ENCODE assay signal across 1 cellular context in the genomic region with DNA sequence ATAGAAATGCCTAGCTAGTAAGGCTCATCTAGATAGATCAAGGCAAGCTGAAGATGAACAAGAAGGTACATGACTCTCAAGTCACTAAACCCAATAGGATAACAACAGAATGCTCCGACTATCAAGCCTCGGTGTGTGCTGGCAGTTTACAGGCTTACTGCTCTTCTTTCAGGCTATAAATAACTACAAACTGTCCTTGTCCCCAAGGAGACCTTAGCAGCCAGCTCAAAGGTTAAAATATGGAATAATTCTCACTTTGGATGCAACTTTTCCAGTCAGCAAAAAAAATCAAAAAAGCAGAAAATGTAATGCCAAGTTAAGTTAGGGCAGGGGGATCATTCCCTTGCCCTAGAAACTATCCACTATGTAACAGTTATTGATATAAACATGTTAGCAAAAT.
TF ChIP-seq lines count a peak whose summit lies in the region.

No MANE protein-coding gene starts in this region.

TF ChIP-seq in WTC11, 78 proteins besides CTCF, POLR2A, EP300 and RAD21 (continued from another document):
- TF ChIP-seq AR (CRISPR knock-in tag; IDR thresholded peaks at IDR 0.05) (no peak), OVOL2 (CRISPR knock-in tag; IDR thresholded peaks at IDR 0.05; ENCODE audit: borderline replicate concordance) (no peak), IRF1 (CRISPR knock-in tag; IDR thresholded peaks at IDR 0.05) (no peak), E2F5 (CRISPR knock-in tag; IDR thresholded peaks at IDR 0.05) (no peak), FOXJ3 (CRISPR knock-in tag; IDR thresholded peaks at IDR 0.05; ENCODE audit: borderline replicate concordance) (no peak)
- TF ChIP-seq, protein P1, sequence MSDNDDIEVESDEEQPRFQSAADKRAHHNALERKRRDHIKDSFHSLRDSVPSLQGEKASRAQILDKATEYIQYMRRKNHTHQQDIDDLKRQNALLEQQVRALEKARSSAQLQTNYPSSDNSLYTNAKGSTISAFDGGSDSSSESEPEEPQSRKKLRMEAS (CRISPR knock-in tag; IDR thresholded peaks at IDR 0.05), result no peak
- TF ChIP-seq, protein P2, sequence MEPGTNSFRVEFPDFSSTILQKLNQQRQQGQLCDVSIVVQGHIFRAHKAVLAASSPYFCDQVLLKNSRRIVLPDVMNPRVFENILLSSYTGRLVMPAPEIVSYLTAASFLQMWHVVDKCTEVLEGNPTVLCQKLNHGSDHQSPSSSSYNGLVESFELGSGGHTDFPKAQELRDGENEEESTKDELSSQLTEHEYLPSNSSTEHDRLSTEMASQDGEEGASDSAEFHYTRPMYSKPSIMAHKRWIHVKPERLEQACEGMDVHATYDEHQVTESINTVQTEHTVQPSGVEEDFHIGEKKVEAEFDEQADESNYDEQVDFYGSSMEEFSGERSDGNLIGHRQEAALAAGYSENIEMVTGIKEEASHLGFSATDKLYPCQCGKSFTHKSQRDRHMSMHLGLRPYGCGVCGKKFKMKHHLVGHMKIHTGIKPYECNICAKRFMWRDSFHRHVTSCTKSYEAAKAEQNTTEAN (CRISPR knock-in tag; IDR thresholded peaks at IDR 0.05), result no peak
- TF ChIP-seq, protein P3, sequence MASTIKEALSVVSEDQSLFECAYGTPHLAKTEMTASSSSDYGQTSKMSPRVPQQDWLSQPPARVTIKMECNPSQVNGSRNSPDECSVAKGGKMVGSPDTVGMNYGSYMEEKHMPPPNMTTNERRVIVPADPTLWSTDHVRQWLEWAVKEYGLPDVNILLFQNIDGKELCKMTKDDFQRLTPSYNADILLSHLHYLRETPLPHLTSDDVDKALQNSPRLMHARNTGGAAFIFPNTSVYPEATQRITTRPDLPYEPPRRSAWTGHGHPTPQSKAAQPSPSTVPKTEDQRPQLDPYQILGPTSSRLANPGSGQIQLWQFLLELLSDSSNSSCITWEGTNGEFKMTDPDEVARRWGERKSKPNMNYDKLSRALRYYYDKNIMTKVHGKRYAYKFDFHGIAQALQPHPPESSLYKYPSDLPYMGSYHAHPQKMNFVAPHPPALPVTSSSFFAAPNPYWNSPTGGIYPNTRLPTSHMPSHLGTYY (CRISPR knock-in tag; IDR thresholded peaks at IDR 0.05), result no peak
